Comparison of ENCODE assay signal across 1 cellular context in genomic region chr7:56091591-56091990, GRCh38.
A peak's percentile ranks its signal among the peaks of the same experiment; 100 is the strongest.
TF ChIP-seq lines count a peak whose summit lies in the region.

No MANE protein-coding gene starts in this region.

TF ChIP-seq in HCT116, 20 proteins besides CTCF, POLR2A, EP300 and RAD21:
- TF ChIP-seq REST (IDR thresholded peaks at IDR 0.05; ENCODE audit: low read depth) = no peak
- TF ChIP-seq POLR2AphosphoS5 (IDR thresholded peaks at IDR 0.05; ENCODE audit: low read depth, low read length) = peak; percentile 9; the same call in 1 of the 2 replicates
